In the genomic region with DNA sequence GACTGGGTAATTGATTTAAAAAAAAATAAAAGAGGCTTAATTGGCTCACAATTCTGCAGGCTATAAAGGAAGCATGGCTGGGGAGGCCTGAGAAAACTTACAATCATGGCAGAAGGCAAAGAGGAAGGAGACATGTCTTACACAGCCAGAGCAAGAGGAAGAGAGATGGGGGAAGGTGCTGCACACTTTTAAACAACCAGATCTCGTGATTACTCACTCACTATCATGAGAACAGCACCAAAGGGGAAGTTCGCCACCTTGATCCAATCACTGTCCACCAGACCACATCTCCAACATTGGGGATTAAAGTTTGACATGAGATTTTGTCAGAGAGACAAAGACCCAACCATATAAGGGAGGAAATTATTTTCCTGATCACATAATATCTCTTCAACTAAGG, we compare ENCODE assay signal across 23 cellular contexts.
"Had no signal": no experiment of that assay in that cellular context is flagged by ENCODE, and none has a peak within 500 bp of the region (broad histone marks: within the 10 kb centered on the region; RNA-seq: fewer than 3 reads in every experiment).

No MANE protein-coding gene starts in this region.

- H3K36me3 Mint-ChIP-seq: brain had no signal

- ATAC-seq: activated CD8-positive, alpha-beta memory T cell treated with anti-CD3 and anti-CD28 coated beads, Interleukin-2, amount 10 ng/mL, durations not matched to agents 7 days and 5 days; foreskin keratinocyte had no signal

- H3K27ac Mint-ChIP-seq: activated CD4-positive, alpha-beta memory T cell treated with anti-CD3 and anti-CD28 coated beads, Interleukin-2, amount 10 ng/mL, durations not matched to agents 7 days and 5 days; activated CD8-positive, alpha-beta memory T cell treated with anti-CD3 and anti-CD28 coated beads, Interleukin-2, amount 10 ng/mL, durations not matched to agents 7 days and 5 days; activated T-helper 2 cell treated with anti-CD3 and anti-CD28 coated beads, Interferon-gamma antibody, Interleukin-2, Interleukin-4, amounts not matched to agents 10 μg/mL and 5 μg/mL and 100 μg/mL, durations not matched to agents 14 hours and 24 hours and 36 hours; brain; endodermal cell; progenitor cell of endocrine pancreas; stimulated activated naive CD8-positive, alpha-beta T cell treated with anti-CD3 and anti-CD28 coated beads, Interleukin-15, Interleukin-2, amounts not matched to agents 100 ng/mL and 50 ng/mL, for 24 hours had no signal

- H3K9me3 ChIP-seq: uterus had no signal

- H3K9me3 Mint-ChIP-seq: activated CD4-positive, alpha-beta memory T cell treated with anti-CD3 and anti-CD28 coated beads, Interleukin-2, amount 10 ng/mL, durations not matched to agents 7 days and 5 days; activated T-helper 2 cell treated with anti-CD3 and anti-CD28 coated beads, Interferon-gamma antibody, Interleukin-2, Interleukin-4, amounts not matched to agents 10 μg/mL and 5 μg/mL and 100 μg/mL, durations not matched to agents 14 hours and 24 hours and 36 hours; neural crest cell had no signal

- H3K36me3 ChIP-seq: tibial nerve, uterus had no signal

- H3K27ac ChIP-seq: epithelial cell of prostate, foreskin keratinocyte, tibial nerve, uterus had no signal

- H3K4me1 ChIP-seq: foreskin keratinocyte, tibial nerve, uterus had no signal

- DNase-seq: activated CD4-positive, alpha-beta memory T cell treated with anti-CD3 and anti-CD28 coated beads, Interleukin-2, amount 10 ng/mL, durations not matched to agents 7 days and 5 days; activated CD4-positive, alpha-beta T cell treated with anti-CD3 and anti-CD28 coated beads for 4 hours; activated CD8-positive, alpha-beta memory T cell treated with anti-CD3 and anti-CD28 coated beads, Interleukin-2, amount 10 ng/mL, durations not matched to agents 7 days and 5 days; activated naive CD4-positive, alpha-beta T cell treated with Interleukin-2 at 50 U/mL for 16 hours; activated T-cell treated with anti-CD3 and anti-CD28 coated beads, Interleukin-2, amount 50 U/mL, for 1 hour; anterior cingulate cortex; caudate nucleus; endodermal cell; foreskin keratinocyte; hypothalamus; midbrain; stimulated activated CD4-positive, alpha-beta T cell treated with anti-CD3 and anti-CD28 coated beads, Interleukin-12 subunit alpha, Interleukin-12 subunit beta, amount 100 ng/mL, for 4 hours; stimulated activated CD4-positive, alpha-beta T cell treated with anti-CD3 and anti-CD28 coated beads, Interleukin-1b, Interleukin-23, amount 100 ng/mL, for 48 hours; stimulated activated CD8-positive, alpha-beta memory T cell treated with anti-CD3 and anti-CD28 coated beads, Interleukin-4, amount 100 ng/mL, for 48 hours; T-helper 2 cell; uterus had no signal

- H3K27me3 ChIP-seq: tibial nerve, uterus had no signal

- H3K4me3 ChIP-seq: tibial nerve, uterus had no signal

- H3K27me3 Mint-ChIP-seq: activated CD8-positive, alpha-beta memory T cell treated with anti-CD3 and anti-CD28 coated beads, Interleukin-2, amount 10 ng/mL, durations not matched to agents 7 days and 5 days; progenitor cell of endocrine pancreas; stimulated activated naive CD8-positive, alpha-beta T cell treated with anti-CD3 and anti-CD28 coated beads, Interleukin-15, Interleukin-2, amounts not matched to agents 100 ng/mL and 50 ng/mL, for 24 hours had no signal

- H3K4me1 Mint-ChIP-seq: activated CD4-positive, alpha-beta memory T cell treated with anti-CD3 and anti-CD28 coated beads, Interleukin-2, amount 10 ng/mL, durations not matched to agents 7 days and 5 days; activated CD8-positive, alpha-beta memory T cell treated with anti-CD3 and anti-CD28 coated beads, Interleukin-2, amount 10 ng/mL, durations not matched to agents 7 days and 5 days; endodermal cell; neural crest cell had no signal

- H3K4me3 Mint-ChIP-seq: activated CD4-positive, alpha-beta memory T cell treated with anti-CD3 and anti-CD28 coated beads, Interleukin-2, amount 10 ng/mL, durations not matched to agents 7 days and 5 days; activated CD8-positive, alpha-beta memory T cell treated with anti-CD3 and anti-CD28 coated beads, Interleukin-2, amount 10 ng/mL, durations not matched to agents 7 days and 5 days; brain; endodermal cell; neural crest cell; stimulated activated naive CD8-positive, alpha-beta T cell treated with anti-CD3 and anti-CD28 coated beads, Interleukin-15, Interleukin-2, amounts not matched to agents 100 ng/mL and 50 ng/mL, for 24 hours had no signal
